ENCODE assay signal across 2 cellular contexts in genomic region chr5:149546974-149547373, GRCh38.
TF ChIP-seq lines count a peak whose summit lies in the region.

No MANE protein-coding gene starts in this region.

TF ChIP-seq in H1, 55 proteins besides CTCF, POLR2A, EP300 and RAD21:
- TF ChIP-seq RNF2 (IDR thresholded peaks at IDR 0.05; ENCODE audit: borderline replicate concordance, low read depth, low read length, missing control alignments, poor library complexity, severe bottlenecking) (no peak), CBX5 (IDR thresholded peaks at IDR 0.05; ENCODE audit: low read depth, low read length) (no peak), EGR1 (IDR thresholded peaks at IDR 0.05; ENCODE audit: borderline replicate concordance, low read depth, low read length) (no peak), ASH2L (IDR thresholded peaks at IDR 0.05; ENCODE audit: low read length) (no peak), SIX5 (IDR thresholded peaks at IDR 0.05; ENCODE audit: low read depth, low read length) (no peak), SP4 (IDR thresholded peaks at IDR 0.05; ENCODE audit: low read length) (no peak), MAFK (IDR thresholded peaks at IDR 0.05; ENCODE audit: low read depth, low read length) (no peak), GTF2F1 (IDR thresholded peaks at IDR 0.05; ENCODE audit: borderline replicate concordance, low read depth, low read length) (no peak), NANOG (IDR thresholded peaks at IDR 0.05; ENCODE audit: insufficient read depth, low read depth, low read length, poor library complexity, severe bottlenecking) (no peak), CTBP2 (IDR thresholded peaks at IDR 0.05; ENCODE audit: borderline replicate concordance, insufficient read depth, insufficient read length, low read length) (no peak), SIRT6 (IDR thresholded peaks at IDR 0.05; ENCODE audit: low read length) (no peak), BRCA1 (IDR thresholded peaks at IDR 0.05; ENCODE audit: low read depth, low read length) (no peak), MAX (IDR thresholded peaks at IDR 0.05) (no peak), PHF8 (conservative IDR thresholded peaks at IDR 0.05; ENCODE audit: low read depth, low read length) (no peak), CHD1 (IDR thresholded peaks at IDR 0.05; ENCODE audit: low read depth, low read length) (no peak), HDAC6 (IDR thresholded peaks at IDR 0.05; ENCODE audit: low read depth, low read length) (no peak), NRF1 (IDR thresholded peaks at IDR 0.05; ENCODE audit: low read depth, low read length) (no peak), SP1 (IDR thresholded peaks at IDR 0.05; ENCODE audit: low read depth, low read length) (no peak)

TF ChIP-seq in neural cell, 6 proteins besides CTCF, POLR2A, EP300 and RAD21 (continued from another document):
- TF ChIP-seq EZH2 (IDR thresholded peaks at IDR 0.05; ENCODE audit: borderline replicate concordance, insufficient read depth, low read length, poor library complexity, severe bottlenecking) (no peak), MXI1 (conservative IDR thresholded peaks at IDR 0.05; ENCODE audit: poor library complexity, severe bottlenecking) (no peak), REST (IDR thresholded peaks at IDR 0.05; ENCODE audit: borderline replicate concordance) (no peak), TAF1 (IDR thresholded peaks at IDR 0.05; ENCODE audit: low read depth) (no peak)
